Comparison of ENCODE assay signal across 8 cellular contexts in the genomic region with DNA sequence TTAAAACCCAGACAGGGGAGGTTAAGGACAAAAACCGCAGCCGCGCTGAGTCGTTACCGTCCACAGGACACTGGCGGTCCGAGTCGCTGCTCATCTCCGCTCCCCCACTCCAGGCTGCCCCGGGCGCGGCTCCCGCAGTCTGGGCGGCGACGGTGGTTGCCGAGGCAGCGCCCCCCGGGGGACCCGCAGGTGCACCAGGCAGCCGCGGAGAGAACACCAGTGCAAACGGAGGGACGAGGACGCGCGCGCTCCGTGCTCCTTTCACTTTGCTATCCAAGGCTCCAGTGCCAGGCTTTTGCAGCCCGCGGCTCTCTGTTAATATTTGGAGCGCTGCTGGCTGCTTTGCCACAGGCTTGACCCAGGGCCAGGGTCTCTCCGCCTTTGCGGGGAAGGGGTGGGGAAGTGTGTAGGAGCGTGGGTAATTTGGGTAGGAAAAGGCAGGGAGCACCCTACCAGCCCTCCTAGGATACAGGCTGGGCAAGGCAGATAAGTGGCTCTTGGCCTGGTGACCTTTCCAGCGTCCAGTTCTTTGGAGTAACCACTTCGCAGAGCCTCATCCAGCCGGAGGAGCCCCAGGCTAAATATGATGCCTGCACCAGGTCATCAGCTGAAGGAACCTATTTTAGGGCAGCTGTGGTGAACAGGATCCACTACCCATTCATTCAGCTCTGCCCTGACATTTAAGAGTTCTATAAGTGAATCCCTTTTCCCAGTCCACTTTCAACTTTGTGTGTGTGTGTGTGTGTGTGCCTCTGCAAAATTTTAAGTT. TPM values are rescaled to one million over a fixed set of nuclear protein-coding genes. Genes with fewer than 3 reads are reported as not detected.
DNase-seq lines count a peak whose midpoint lies in the region; ATAC-seq lines count a peak whose summit lies in the region.

A gene with protein sequence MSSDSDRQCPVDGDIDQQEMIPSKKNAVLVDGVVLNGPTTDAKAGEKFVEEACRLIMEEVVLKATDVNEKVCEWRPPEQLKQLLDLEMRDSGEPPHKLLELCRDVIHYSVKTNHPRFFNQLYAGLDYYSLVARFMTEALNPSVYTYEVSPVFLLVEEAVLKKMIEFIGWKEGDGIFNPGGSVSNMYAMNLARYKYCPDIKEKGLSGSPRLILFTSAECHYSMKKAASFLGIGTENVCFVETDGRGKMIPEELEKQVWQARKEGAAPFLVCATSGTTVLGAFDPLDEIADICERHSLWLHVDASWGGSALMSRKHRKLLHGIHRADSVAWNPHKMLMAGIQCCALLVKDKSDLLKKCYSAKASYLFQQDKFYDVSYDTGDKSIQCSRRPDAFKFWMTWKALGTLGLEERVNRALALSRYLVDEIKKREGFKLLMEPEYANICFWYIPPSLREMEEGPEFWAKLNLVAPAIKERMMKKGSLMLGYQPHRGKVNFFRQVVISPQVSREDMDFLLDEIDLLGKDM (minus strand): TSS at position 141 of the 769 bp plus-strand sequence. CDS start 47 bp downstream, at position 94.

- H4K12ac ChIP-seq in trophoblast cell (ENCODE audit: low read depth, low read length) = no peak within 1 kb of the TSS

- H2AFZ ChIP-seq in trophoblast cell (ENCODE audit: insufficient read depth, low read length, poor library complexity) = no peak within 1 kb of the TSS

- H4K20me1 ChIP-seq in BLaER1 = no peaks in the 10 kb centered on the region

- peak; percentile 53 to 62 for ATAC-seq in activated T-cell treated with anti-CD3 and anti-CD28 coated beads, Interleukin-2, amount 50 U/mL, for 72 hours (replicated peaks in 1 of 2)

- H3K79me2 ChIP-seq in trophoblast cell (ENCODE audit: control insufficient read depth, insufficient read depth, low read length, poor library complexity) = no peaks in the 10 kb centered on the region

- H3K9ac ChIP-seq in BLaER1 (peak within 1 kb of the TSS; percentile 61; the same call in 1 of the 2 replicates), trophoblast cell (ENCODE audit: low read length) (no peak within 1 kb of the TSS)

- H3K4me1 ChIP-seq in BLaER1 (peaks cover 51% of the 10 kb centered on the region), trophoblast cell (ENCODE audit: control insufficient read depth in 1 of 2, insufficient read depth in 2 of 2, low read length in 2 of 2) (peaks cover 6 to 8% of the 10 kb centered on the region in 2 experiments)

- intact Hi-C loops in head of caudate nucleus (cut with DNase I) = no loop called here

- H3K23ac ChIP-seq in trophoblast cell (ENCODE audit: low read length) = no peak within 1 kb of the TSS

- H3K4me3 ChIP-seq in BLaER1 (peak within 1 kb of the TSS; percentile 70), trophoblast cell (ENCODE audit: low read depth, low read length) (peak within 1 kb of the TSS; percentile 30)

- no peak within 1 kb of the TSS for H3K27ac ChIP-seq in BLaER1
- no peak within 1 kb of the TSS for H3K27ac ChIP-seq in trophoblast cell (ENCODE audit: low read depth, low read length)

- H3K4ac ChIP-seq in trophoblast cell (ENCODE audit: low read depth, low read length) = no peak within 1 kb of the TSS

- H3K9me3 Mint-ChIP-seq in activated T-cell treated with anti-CD3 and anti-CD28 coated beads, Interleukin-2, amount 50 U/mL, for 72 hours = no peaks in the 10 kb centered on the region

- peak within 1 kb of the TSS; percentile 66 to 87 for H3K4me3 Mint-ChIP-seq in activated T-cell treated with anti-CD3 and anti-CD28 coated beads, Interleukin-2, amount 50 U/mL, for 72 hours

- no peak within 1 kb of the TSS for H4K91ac ChIP-seq in trophoblast cell (ENCODE audit: low read depth, low read length)

- H3K9me3 ChIP-seq in BLaER1 (peaks cover 6% of the 10 kb centered on the region; the same call in 1 of the 2 replicates), trophoblast cell (ENCODE audit: insufficient read depth, low read depth, low read length) (no peaks in the 10 kb centered on the region)

- H2BK12ac ChIP-seq in trophoblast cell (ENCODE audit: low read length) = no peak within 1 kb of the TSS

- peaks cover 49% of the 10 kb centered on the region for H3K27me3 Mint-ChIP-seq in activated T-cell treated with anti-CD3 and anti-CD28 coated beads, Interleukin-2, amount 50 U/mL, for 72 hours (ENCODE audit: low read depth)

- no peaks in the 10 kb centered on the region for H3K79me1 ChIP-seq in trophoblast cell (ENCODE audit: low read length)

- no peak within 1 kb of the TSS for H2BK5ac ChIP-seq in trophoblast cell (ENCODE audit: low read depth, low read length, poor library complexity)

- no CpG with 5 or more reads among the region's 38 CpGs for WGBS in trophoblast cell (ENCODE audit: extremely low coverage, insufficient coverage, insufficient read length)

- DNase-seq in LHCN-M2 (ENCODE audit: low read depth) (peak; percentile 24), head of caudate nucleus (peak in 35 of 42 donors; percentile 7 to 55 (median 22)), trophoblast cell (peak in 1 of 2 donors; percentile 54), 8988T (no peak), kidney glomerular epithelial cell (lab: John Stamatoyannopoulos, UW) (no peak), DMS153 treated with DMSO at 0.1 percent for 48 hours (lab: John Stamatoyannopoulos, UW; ENCODE audit: unreplicated experiment) (no peak)
- DNase-seq in activated T-cell treated with anti-CD3 and anti-CD28 coated beads, Interleukin-2, amount 50 U/mL, for 72 hours = peak; percentile 26 to 29

- H3K36me3 Mint-ChIP-seq in activated T-cell treated with anti-CD3 and anti-CD28 coated beads, Interleukin-2, amount 50 U/mL, for 72 hours (ENCODE audit: insufficient read depth in 2 of 2) = no peaks in the 10 kb centered on the region

- H3K36me3 ChIP-seq in BLaER1 = no peaks in the 10 kb centered on the region
- H3K36me3 ChIP-seq in trophoblast cell (ENCODE audit: control insufficient read depth in 1 of 2, insufficient read depth in 2 of 2, low read length in 2 of 2) = no peaks in the 10 kb centered on the region

- no peak within 1 kb of the TSS for H4K8ac ChIP-seq in trophoblast cell (ENCODE audit: low read depth, low read length)

- H3K14ac ChIP-seq in trophoblast cell (ENCODE audit: low read length) = no peak within 1 kb of the TSS

- no peak within 1 kb of the TSS for H2BK120ac ChIP-seq in trophoblast cell (ENCODE audit: insufficient read depth, low read length, poor library complexity)

- peaks cover 13% of the 10 kb centered on the region for H3K4me1 Mint-ChIP-seq in activated T-cell treated with anti-CD3 and anti-CD28 coated beads, Interleukin-2, amount 50 U/mL, for 72 hours (ENCODE audit: low read depth)

- no peak within 1 kb of the TSS for H2AK5ac ChIP-seq in trophoblast cell (ENCODE audit: low read length)

- no peak within 1 kb of the TSS for H3K27ac Mint-ChIP-seq in activated T-cell treated with anti-CD3 and anti-CD28 coated beads, Interleukin-2, amount 50 U/mL, for 72 hours

- peaks cover 17% of the 10 kb centered on the region for H3K27me3 ChIP-seq in BLaER1
- peaks cover 4% of the 10 kb centered on the region for H3K27me3 ChIP-seq in trophoblast cell (ENCODE audit: insufficient read depth, low read length)

- peak within 1 kb of the TSS; percentile 93 for H3K4me2 ChIP-seq in BLaER1
- H3K4me2 ChIP-seq in trophoblast cell (ENCODE audit: low read length) = peak within 1 kb of the TSS; percentile 90

- no peak within 1 kb of the TSS for H3K18ac ChIP-seq in trophoblast cell (ENCODE audit: low read length)

RNA-seq across cellular contexts. Expression of the gene that starts here (rescaled TPM):
- total RNA-seq in LHCN-M2 (2014; rRNA removed) = 0.06 TPM in 2 replicates
- not detected for polyA plus RNA-seq in LHCN-M2 (2012)
- not detected for total RNA-seq in activated T-cell treated with anti-CD3 and anti-CD28 coated beads, Interleukin-2, amount 50 U/mL, for 72 hours
- 0.19 and 0.26 TPM in 2 replicates for polyA plus RNA-seq in trophoblast cell (2013)

Comparison
In these comparisons a context has a peak if more than half of its experiments do, and no peak if none do; other contexts are left out.
1. Peak in DNase-seq in LHCN-M2; RNA of the gene not detected or under 1 TPM.
2. Peak in DNase-seq and ATAC-seq in activated T-cell treated with anti-CD3 and anti-CD28 coated beads, Interleukin-2, amount 50 U/mL, for 72 hours; RNA of the gene not detected or under 1 TPM.
3. DNase-seq: peak in head of caudate nucleus (35 of 42); none in 8988T (single experiment), kidney glomerular epithelial cell (single experiment) and DMS153 treated with DMSO at 0.1 percent for 48 hours (single experiment).